7 cellular contexts compared by ENCODE assay signal in the genomic region with DNA sequence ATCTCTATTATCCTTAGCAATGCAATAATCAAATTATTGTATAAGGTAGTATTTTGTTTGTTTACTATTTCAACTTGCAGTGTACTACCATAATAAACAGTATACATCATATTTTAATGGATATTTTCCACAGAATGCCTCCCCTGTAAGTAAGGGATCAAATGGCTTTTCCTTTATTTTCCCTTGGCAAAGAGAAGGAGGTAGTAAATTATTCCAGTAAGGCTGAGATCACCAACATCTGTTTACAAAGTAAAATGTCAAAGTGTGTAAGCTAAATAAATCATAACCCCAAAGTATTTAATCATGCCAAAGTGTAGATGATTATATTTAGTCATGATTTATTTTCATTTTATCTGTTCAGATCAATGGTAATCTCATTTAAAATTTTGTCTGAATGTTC.
"Had no signal": no experiment of that assay in that cellular context is flagged by ENCODE, and none has a peak within 500 bp of the region (broad histone marks: within the 10 kb centered on the region; RNA-seq: fewer than 3 reads in every experiment).

No MANE protein-coding gene starts in this region.

- FAIRE-seq: H1, H54, HTR-8/SVneo, K562 had no signal

- DNase-seq: H9, HCEC 1CT, IMR-90 had no signal
